Comparison of ENCODE assay signal across 8 cellular contexts in genomic region chr3:184540777-184541681, GRCh38. TPM values are rescaled to one million over a fixed set of nuclear protein-coding genes. Genes with fewer than 3 reads are reported as not detected.
DNase-seq lines count a peak whose midpoint lies in the region; ATAC-seq and TF ChIP-seq lines count a peak whose summit lies in the region.

No MANE protein-coding gene starts in this region.

- H2BK5ac ChIP-seq in IMR-90 (ENCODE audit: low read depth, low read length, poor library complexity, severe bottlenecking) = no peak overlapping the region

- peak; percentile 71 for TF ChIP-seq CTCF in CD8-positive, alpha-beta T cell (IDR thresholded peaks at IDR 0.05)
- TF ChIP-seq CTCF in IMR-90 (conservative IDR thresholded peaks at IDR 0.05; ENCODE audit: low read depth, low read length) = peak; percentile 47
- peak; percentile 93 for TF ChIP-seq CTCF in Panc1 (IDR thresholded peaks at IDR 0.05)
- TF ChIP-seq CTCF in gastrocnemius medialis (IDR thresholded peaks at IDR 0.05 in 4 of 5, conservative IDR thresholded peaks at IDR 0.05 in 1 of 5) = peak in 4 of 5 experiments; percentile 45 to 60 (median 48)

- H3K4me2 ChIP-seq in IMR-90 (ENCODE audit: low read depth, low read length) = no peak overlapping the region

- peak overlapping the region; percentile 15 for H2AK9ac ChIP-seq in IMR-90 (replicated peaks; ENCODE audit: low read depth, low read length, poor library complexity)

- no peak overlapping the region for H3K27ac Mint-ChIP-seq in CD8-positive, alpha-beta T cell

- TF ChIP-seq RAD21 in IMR-90 (IDR thresholded peaks at IDR 0.05; ENCODE audit: low read length) = peak; percentile 33; the same call in 1 of the 2 replicates

- no peak overlapping the region for H2BK20ac ChIP-seq in IMR-90 (ENCODE audit: low read depth, low read length)

- H3K9me1 ChIP-seq in IMR-90 (ENCODE audit: insufficient read depth, low read length) = no peaks in the 10 kb centered on the region

- WGBS in IMR-90 (ENCODE audit: extremely low coverage in 2 of 2, insufficient read length in 1 of 2), 2 experiments = 40% methylated on average over 1 of the region's 14 CpGs; no CpG with 5 or more reads in 1 of the 2 experiments

- H3K9me3 Mint-ChIP-seq in CD8-positive, alpha-beta T cell = no peaks in the 10 kb centered on the region

- H3K4me1 ChIP-seq in CD8-positive, alpha-beta T cell (ENCODE audit: insufficient read depth, low read length) = peaks cover 9% of the 10 kb centered on the region
- H3K4me1 ChIP-seq in IMR-90 (ENCODE audit: control insufficient read depth, insufficient read depth, low read length) (no peaks in the 10 kb centered on the region), Panc1 (ENCODE audit: control insufficient read depth, insufficient read depth, low read length) (no peaks in the 10 kb centered on the region), gastrocnemius medialis (no peaks in the 10 kb centered on the region)

- CTCF ChIA-PET in CD8-positive, alpha-beta T cell (lab: Charles Lee) = interaction anchor here (0.5 to 6.4 kb wide), 38 partner anchors 8 to 1255 kb away, joined by 3 to 47 read pairs (median 4); partner anchors contain the start of gene FAM131A
- CTCF ChIA-PET in IMR-90 (lab: Yijun Ruan, JAX) = interaction anchor here (1.0 to 1.9 kb wide), 6 partner anchors 9 to 263 kb away, joined by 3 to 12 read pairs (median 4); no protein-coding TSS in a partner anchor
- CTCF ChIA-PET in Panc1 (lab: Charles Lee) = interaction anchor here (0.5 to 6.2 kb wide), 7 partner anchors 12 to 750 kb away, joined by 3 to 53 read pairs (median 4); no protein-coding TSS in a partner anchor

- POLR2A ChIA-PET in CD8-positive, alpha-beta T cell (lab: Charles Lee) = interaction anchor here (0.7 to 1.0 kb wide), 2 partner anchors 10 to 263 kb away, joined by 3 to 5 read pairs; no protein-coding TSS in a partner anchor
- POLR2A ChIA-PET in IMR-90 (lab: Charles Lee; ENCODE audit: unreplicated experiment) = no interaction called here
- POLR2A ChIA-PET in Panc1 (lab: Charles Lee) = no interaction called here

- no peak overlapping the region for H3K9ac ChIP-seq in IMR-90 (ENCODE audit: low read depth, low read length)

- peaks cover 13% of the 10 kb centered on the region for H3K4me1 Mint-ChIP-seq in CD8-positive, alpha-beta T cell (ENCODE audit: low read depth)

- no peak overlapping the region for H2BK120ac ChIP-seq in IMR-90 (ENCODE audit: low read depth, low read length)

- BruUV-seq in IMR-90 (replicated peaks; lab: Mats Ljungman, UMichigan) (no TSS peak), Panc1 (replicated peaks; lab: Mats Ljungman, UMichigan) (no TSS peak)

- peaks cover 28% of the 10 kb centered on the region for H3K27me3 Mint-ChIP-seq in CD8-positive, alpha-beta T cell (ENCODE audit: low read depth)

- H3K23ac ChIP-seq in IMR-90 (ENCODE audit: low read depth, low read length) = no peak overlapping the region

- H4K20me1 ChIP-seq in IMR-90 (ENCODE audit: insufficient read depth, low read length) = no peaks in the 10 kb centered on the region

- H3K4me3 ChIP-seq in CD8-positive, alpha-beta T cell (ENCODE audit: low read depth, low read length) = no peak overlapping the region
- H3K4me3 ChIP-seq in IMR-90 (ENCODE audit: insufficient read depth, low read depth, low read length) (no peak overlapping the region), Panc1 (ENCODE audit: low read depth in 2 of 2, low read length in 2 of 2) (no peak overlapping the region), gastrocnemius medialis (no peak overlapping the region)

- no peak overlapping the region for H3K27ac ChIP-seq in CD8-positive, alpha-beta T cell (ENCODE audit: low read depth, low read length)
- H3K27ac ChIP-seq in IMR-90 (ENCODE audit: insufficient read depth, low read length) (no peak overlapping the region), Panc1 (ENCODE audit: low read length) (no peak overlapping the region), gastrocnemius medialis (no peak overlapping the region)

- no peak for TF ChIP-seq POLR2A in IMR-90 (IDR thresholded peaks at IDR 0.05; ENCODE audit: low read depth, low read length)
- no peak for TF ChIP-seq POLR2A in gastrocnemius medialis (IDR thresholded peaks at IDR 0.05)

- dilution Hi-C loops in IMR-90 (cut with HindIII; ENCODE audit: low sequenced_read_pairs, unreplicated experiment) = loop anchor here (25.0 kb wide), 1 partner anchor 179 kb away; the partner anchor contains the start of genes CLCN2 and POLR2H

- ATAC-seq in CD8-positive, alpha-beta T cell = peak; percentile 75
- no peak for ATAC-seq in IMR-90 (ENCODE audit: low read depth)
- peak; percentile 41 for ATAC-seq in Panc1
- no peak for ATAC-seq in gastrocnemius medialis
- no peak for ATAC-seq in GM18502 (IDR thresholded peaks at IDR 0.05; ENCODE audit: poor library complexity, unreplicated experiment)
- ATAC-seq in GM18873 (IDR thresholded peaks at IDR 0.05; ENCODE audit: low FRiP score, unreplicated experiment) = no peak

- DNase-seq in CD8-positive, alpha-beta T cell = peak; percentile 59 to 82 (median 79)
- DNase-seq in IMR-90 (peak; percentile 6), Panc1 (ENCODE audit: low read depth, low spot score) (no peak), head of caudate nucleus (peak; percentile 52 to 91 (median 79)), gastrocnemius medialis (no peak)
- DNase-seq in activated T-helper 1 cell treated with anti-CD3 and anti-CD28 coated beads, Interleukin-2, amount 50 U/mL, for 16 hours (ENCODE audit: low read depth in 1 of 2, low spot score in 1 of 2) = peak; percentile 59 to 68

- no peak overlapping the region for H4K8ac ChIP-seq in IMR-90 (ENCODE audit: low read depth in 2 of 2, low read length in 2 of 2)

- no peak overlapping the region for H3K18ac ChIP-seq in IMR-90 (ENCODE audit: low read depth, low read length)

- no peaks in the 10 kb centered on the region for H3K36me3 Mint-ChIP-seq in CD8-positive, alpha-beta T cell

- no peak overlapping the region for H3K14ac ChIP-seq in IMR-90 (replicated peaks; ENCODE audit: low read depth, low read length)

- peak overlapping the region; percentile 5 for H2AFZ ChIP-seq in IMR-90 (replicated peaks; ENCODE audit: low read length, poor library complexity)

- H3K79me1 ChIP-seq in IMR-90 (ENCODE audit: low read depth in 1 of 2, low read length in 2 of 2) = no peaks in the 10 kb centered on the region

- in situ Hi-C loops in IMR-90 (cut with MboI; ENCODE audit: low sequenced_read_pairs) = no loop called here
- in situ Hi-C loops in Panc1 (cut with HindIII; ENCODE audit: low pct_unique_long_range_greater_than_20kb, low sequenced_read_pairs) = no loop called here
- in situ Hi-C loops in gastrocnemius medialis (cut with MboI; ENCODE audit: low sequenced_read_pairs in 4 of 4) = loop anchor here in 3 of 4 donors (5.0 to 10.0 kb wide), 2 partner anchors 166 to 169 kb away; partner anchors contain the start of gene THPO (in 1 of the 3)

- no peak overlapping the region for H4K91ac ChIP-seq in IMR-90 (ENCODE audit: insufficient read depth, low read depth, low read length)

- no peak overlapping the region for H2BK15ac ChIP-seq in IMR-90 (ENCODE audit: low read depth, low read length)

- H3K4me3 Mint-ChIP-seq in CD8-positive, alpha-beta T cell = no peak overlapping the region

- intact Hi-C loops in CD8-positive, alpha-beta T cell (cut with DNase I, micrococcal nuclease) = loop anchor here (1.0 to 10.0 kb wide), 6 partner anchors 72 to 646 kb away; partner anchors contain the start of gene VWA5B2 (in 1 of the 2)
- intact Hi-C loops in IMR-90 (cut with micrococcal nuclease) (loop anchor here (1.0 kb wide), 1 partner anchor 124 kb away; no protein-coding TSS in a partner anchor), Panc1 (cut with micrococcal nuclease; ENCODE audit: unreplicated experiment) (no loop called here), head of caudate nucleus (cut with DNase I) (loop anchor here (5.0 kb wide), 1 partner anchor 169 kb away; no protein-coding TSS in a partner anchor), gastrocnemius medialis (cut with DNase I; ENCODE audit: low total_unique reads) (no loop called here)

- no peak overlapping the region for H3K4ac ChIP-seq in IMR-90 (ENCODE audit: low read depth, low read length)

- H3K9me3 ChIP-seq in CD8-positive, alpha-beta T cell (ENCODE audit: low read length) = no peaks in the 10 kb centered on the region
- H3K9me3 ChIP-seq in IMR-90 (ENCODE audit: control insufficient read depth, insufficient read depth, low read length) (no peaks in the 10 kb centered on the region), Panc1 (ENCODE audit: control insufficient read depth, insufficient read depth, low read depth, low read length) (no peaks in the 10 kb centered on the region), gastrocnemius medialis (no peaks in the 10 kb centered on the region)

- no peaks in the 10 kb centered on the region for H3K36me3 ChIP-seq in CD8-positive, alpha-beta T cell (ENCODE audit: insufficient read depth, low read length)
- H3K36me3 ChIP-seq in IMR-90 (ENCODE audit: control insufficient read depth, insufficient read depth, low read length) = no peaks in the 10 kb centered on the region
- H3K36me3 ChIP-seq in Panc1 (ENCODE audit: control insufficient read depth, insufficient read depth, low read length) = no peaks in the 10 kb centered on the region
- no peaks in the 10 kb centered on the region for H3K36me3 ChIP-seq in gastrocnemius medialis

- H4K5ac ChIP-seq in IMR-90 (ENCODE audit: low read depth, low read length) = no peak overlapping the region

- H2AK5ac ChIP-seq in IMR-90 (ENCODE audit: low read depth, low read length) = no peak overlapping the region

- H3K56ac ChIP-seq in IMR-90 (ENCODE audit: extremely low read depth, insufficient read depth, low read length) = no peak overlapping the region

- H3K27me3 ChIP-seq in CD8-positive, alpha-beta T cell (ENCODE audit: insufficient read depth, low read length) = no peaks in the 10 kb centered on the region
- H3K27me3 ChIP-seq in IMR-90 (ENCODE audit: control insufficient read depth, insufficient read depth, low read length) (peaks cover 59% of the 10 kb centered on the region), Panc1 (ENCODE audit: control insufficient read depth, insufficient read depth, low read length) (peaks cover 16% of the 10 kb centered on the region), gastrocnemius medialis (peaks cover 10 to 20% (median 14%) of the 10 kb centered on the region in 3 donors)

TF ChIP-seq in IMR-90, 13 proteins besides CTCF, POLR2A, EP300 and RAD21 (continues in another document):
- TF ChIP-seq MAZ (IDR thresholded peaks at IDR 0.05; ENCODE audit: borderline replicate concordance, low read depth, low read length) = no peak

RNA-seq across cellular contexts. Expression of gene EPHB3, which starts 20.6 kb away (rescaled TPM):
- not detected for total RNA-seq in CD8-positive, alpha-beta T cell
- total RNA-seq in IMR-90 (2012; rRNA removed) (0.72 and 0.83 TPM in 2 replicates), Panc1 (2021; ENCODE audit: unreplicated experiment) (6.0 TPM), gastrocnemius medialis (under 1 TPM; 0.10 to 0.24 (median 0.12) TPM)
- polyA plus RNA-seq in IMR-90 (2012; rRNA removed) = 2.2 and 2.9 TPM in 2 replicates
- polyA plus RNA-seq in IMR-90 (2012; cell fraction: cytosol; rRNA removed) = 1.6 and 3.6 TPM in 2 replicates
- polyA plus RNA-seq in IMR-90 (2012; cell fraction: nucleus; rRNA removed; ENCODE audit: low replicate concordance) = 14.5 and 15.0 TPM in 2 replicates
- 9.6 TPM for polyA plus RNA-seq in Panc1 (2012; ENCODE audit: insufficient read length)

Comparison
In these comparisons a context has a peak if more than half of its experiments do, and no peak if none do; other contexts are left out.
1. ATAC-seq: peak in CD8-positive, alpha-beta T cell (single experiment) and Panc1 (single experiment); none in IMR-90 (single experiment), gastrocnemius medialis (0 of 2), GM18502 (single experiment) and GM18873 (single experiment).
2. DNase-seq: peak in CD8-positive, alpha-beta T cell (7 of 7), IMR-90 (single experiment), activated T-helper 1 cell treated with anti-CD3 and anti-CD28 coated beads, Interleukin-2, amount 50 U/mL, for 16 hours (2 of 2) and head of caudate nucleus (42 of 42); none in Panc1 (single experiment) and gastrocnemius medialis (0 of 2).
3. intact Hi-C loops: an anchor here in CD8-positive, alpha-beta T cell (1.0 to 10.0 kb wide), IMR-90 (1.0 kb wide) and head of caudate nucleus (5.0 kb wide); none called in Panc1 and gastrocnemius medialis.
4. in situ Hi-C loops: an anchor here in gastrocnemius medialis (5.0 to 10.0 kb wide); none called in IMR-90 and Panc1.
5. Peak in every context shown above with its lines, with median percentiles within 50 percentile points of each other: CTCF ChIP-seq.